8 cellular contexts compared by ENCODE assay signal in genomic region chr20:31502884-31503673, GRCh38. TPM values are rescaled to one million over a fixed set of nuclear protein-coding genes. Genes with fewer than 3 reads are reported as not detected.
DNase-seq lines count a peak whose midpoint lies in the region; ATAC-seq and TF ChIP-seq lines count a peak whose summit lies in the region.
"Not testable (repeated sequence)": the region's sequence is repeated elsewhere in the genome, so short reads cannot be mapped to it uniquely, and the experiment has no call there.

No MANE protein-coding gene starts in this region.

- not testable (repeated sequence) for H3K4me2 ChIP-seq in DOHH2 (ENCODE audit: low read length)

- DNase-seq in Jurkat, Clone E6-1 (ENCODE audit: low read depth, low spot score), result peak; percentile 53
- DNase-seq in Peyer's patch (peak; percentile 75 to 91 (median 80)), fibroblast of gingiva (ENCODE audit: low read depth) (peak; percentile 63)
- peak; percentile 81 for DNase-seq in activated T-cell treated with anti-CD3 and anti-CD28 coated beads, Interleukin-2, amount 50 U/mL, for 24 hours
- peak; percentile 77 for DNase-seq in natural killer cell treated with Interleukin-12 subunit alpha and Interleukin-12 subunit beta and Interleukin-15 and Interleukin-18, amount 100 ng/mL, for 72 hours (ENCODE audit: low spot score)
- DNase-seq in stimulated activated naive B cell treated with anti-CD40 and anti-IgM and Interleukin-4, amounts not matched to agents 10 μg/mL and 1 μg/mL and 100 μg/mL, for 72 hours, result peak; percentile 64

- ATAC-seq in GM21723 (IDR thresholded peaks at IDR 0.05; ENCODE audit: unreplicated experiment), result peak; percentile 90
- peak; percentile 87 to 91 for ATAC-seq in natural killer cell treated with Interleukin-12 subunit alpha and Interleukin-12 subunit beta and Interleukin-15 and Interleukin-18, amount 100 ng/mL, for 72 hours
- ATAC-seq in stimulated activated naive B cell treated with anti-CD40 and anti-IgM and Interleukin-4, amounts not matched to agents 10 μg/mL and 1 μg/mL and 100 μg/mL, for 72 hours (replicated peaks), result peak; percentile 97 to 100

- TF ChIP-seq CTCF in DOHH2 (IDR thresholded peaks at IDR 0.05; ENCODE audit: low read depth, low read length, poor library complexity, severe bottlenecking) (peak; percentile 91), Peyer's patch (IDR thresholded peaks at IDR 0.05) (peak; percentile 60 to 93 (median 86))

- H3F3A ChIP-seq in DOHH2 (ENCODE audit: control insufficient read depth, insufficient read depth), result not testable (repeated sequence)

- not testable (repeated sequence) for H3K9me3 ChIP-seq in DOHH2 (ENCODE audit: control insufficient read depth, insufficient read depth, low read length); Peyer's patch

- H3K79me2 ChIP-seq in DOHH2 (ENCODE audit: control insufficient read depth, low read length), result not testable (repeated sequence)

- not testable (repeated sequence) for H3K9me3 Mint-ChIP-seq in activated T-cell treated with anti-CD3 and anti-CD28 coated beads, Interleukin-2, amount 50 U/mL, for 24 hours; natural killer cell treated with Interleukin-12 subunit alpha and Interleukin-12 subunit beta and Interleukin-15 and Interleukin-18, amount 100 ng/mL, for 72 hours; stimulated activated naive B cell treated with anti-CD40 and anti-IgM and Interleukin-4, amounts not matched to agents 10 μg/mL and 1 μg/mL and 100 μg/mL, for 72 hours

- not testable (repeated sequence) for H3K9me2 ChIP-seq in DOHH2 (replicated peaks; ENCODE audit: control insufficient read depth, low read length)

- not testable (repeated sequence) for H3K36me3 Mint-ChIP-seq in activated T-cell treated with anti-CD3 and anti-CD28 coated beads, Interleukin-2, amount 50 U/mL, for 24 hours (ENCODE audit: low read depth); natural killer cell treated with Interleukin-12 subunit alpha and Interleukin-12 subunit beta and Interleukin-15 and Interleukin-18, amount 100 ng/mL, for 72 hours; stimulated activated naive B cell treated with anti-CD40 and anti-IgM and Interleukin-4, amounts not matched to agents 10 μg/mL and 1 μg/mL and 100 μg/mL, for 72 hours

- not testable (repeated sequence) for H3K4me1 ChIP-seq in DOHH2 (ENCODE audit: control insufficient read depth, low read length); Peyer's patch

- not testable (repeated sequence) for H3K4me3 Mint-ChIP-seq in activated T-cell treated with anti-CD3 and anti-CD28 coated beads, Interleukin-2, amount 50 U/mL, for 24 hours; natural killer cell treated with Interleukin-12 subunit alpha and Interleukin-12 subunit beta and Interleukin-15 and Interleukin-18, amount 100 ng/mL, for 72 hours; stimulated activated naive B cell treated with anti-CD40 and anti-IgM and Interleukin-4, amounts not matched to agents 10 μg/mL and 1 μg/mL and 100 μg/mL, for 72 hours

- H3K27ac ChIP-seq in DOHH2 (ENCODE audit: low read depth, low read length); Peyer's patch: not testable (repeated sequence)

- not testable (repeated sequence) for H3K36me3 ChIP-seq in DOHH2 (ENCODE audit: control insufficient read depth, low read length); Peyer's patch

- not testable (repeated sequence) for H3K4me1 Mint-ChIP-seq in activated T-cell treated with anti-CD3 and anti-CD28 coated beads, Interleukin-2, amount 50 U/mL, for 24 hours (ENCODE audit: low read depth); natural killer cell treated with Interleukin-12 subunit alpha and Interleukin-12 subunit beta and Interleukin-15 and Interleukin-18, amount 100 ng/mL, for 72 hours (ENCODE audit: low read depth in 2 of 2); stimulated activated naive B cell treated with anti-CD40 and anti-IgM and Interleukin-4, amounts not matched to agents 10 μg/mL and 1 μg/mL and 100 μg/mL, for 72 hours

- H4K20me1 ChIP-seq in DOHH2 (ENCODE audit: control insufficient read depth, insufficient read depth, low read depth, low read length), result not testable (repeated sequence)

- not testable (repeated sequence) for H3K27me3 Mint-ChIP-seq in activated T-cell treated with anti-CD3 and anti-CD28 coated beads, Interleukin-2, amount 50 U/mL, for 24 hours
- H3K27me3 Mint-ChIP-seq in natural killer cell treated with Interleukin-12 subunit alpha and Interleukin-12 subunit beta and Interleukin-15 and Interleukin-18, amount 100 ng/mL, for 72 hours, result peaks cover 12 to 16% of the 10 kb centered on the region in 2 donors
- peaks cover 31 to 40% of the 10 kb centered on the region in 2 donors for H3K27me3 Mint-ChIP-seq in stimulated activated naive B cell treated with anti-CD40 and anti-IgM and Interleukin-4, amounts not matched to agents 10 μg/mL and 1 μg/mL and 100 μg/mL, for 72 hours

- H3K4me3 ChIP-seq in DOHH2 (ENCODE audit: low read length); Jurkat, Clone E6-1 (ENCODE audit: low read length); Peyer's patch: not testable (repeated sequence)

- not testable (repeated sequence) for H3K27ac Mint-ChIP-seq in activated T-cell treated with anti-CD3 and anti-CD28 coated beads, Interleukin-2, amount 50 U/mL, for 24 hours; natural killer cell treated with Interleukin-12 subunit alpha and Interleukin-12 subunit beta and Interleukin-15 and Interleukin-18, amount 100 ng/mL, for 72 hours
- H3K27ac Mint-ChIP-seq in stimulated activated naive B cell treated with anti-CD40 and anti-IgM and Interleukin-4, amounts not matched to agents 10 μg/mL and 1 μg/mL and 100 μg/mL, for 72 hours, result peak overlapping the region; percentile 25

- not testable (repeated sequence) for H3K27me3 ChIP-seq in DOHH2 (ENCODE audit: control insufficient read depth, low read length); Peyer's patch

- not testable (repeated sequence) for TF ChIP-seq POLR2A in Peyer's patch (IDR thresholded peaks at IDR 0.05)

RNA-seq across cellular contexts. Expression of gene HM13, which starts 11.2 kb away (rescaled TPM):
- polyA plus RNA-seq in Jurkat, Clone E6-1 (2012; ENCODE audit: insufficient read depth, insufficient read length), result 140 TPM
- total RNA-seq in Peyer's patch, result 10 to 100 TPM; 38.9 to 97.4 (median 56.3) TPM
- 100 to 1,000 TPM; 233 to 257 TPM for total RNA-seq in natural killer cell treated with Interleukin-12 subunit alpha and Interleukin-12 subunit beta and Interleukin-15 and Interleukin-18, amount 100 ng/mL, for 72 hours

RNA-seq across cellular contexts. Expression of gene REM1, which starts 28.0 kb away (rescaled TPM):
- not detected for polyA plus RNA-seq in Jurkat, Clone E6-1 (2012; ENCODE audit: insufficient read depth, insufficient read length)
- total RNA-seq in Peyer's patch, result 1 to 10 TPM in 2 of 4 donors, not detected in 2; 1.4 to 1.7 TPM
- total RNA-seq in natural killer cell treated with Interleukin-12 subunit alpha and Interleukin-12 subunit beta and Interleukin-15 and Interleukin-18, amount 100 ng/mL, for 72 hours, result not detected

RNA-seq across cellular contexts. Expression of gene DEFB124, which starts 28.2 kb away (rescaled TPM):
- polyA plus RNA-seq in Jurkat, Clone E6-1 (2012; ENCODE audit: insufficient read depth, insufficient read length), result not detected
- total RNA-seq in Peyer's patch, result not detected
- not detected for total RNA-seq in natural killer cell treated with Interleukin-12 subunit alpha and Interleukin-12 subunit beta and Interleukin-15 and Interleukin-18, amount 100 ng/mL, for 72 hours
